Comparison of ENCODE assay signal across 8 cellular contexts in the genomic region with DNA sequence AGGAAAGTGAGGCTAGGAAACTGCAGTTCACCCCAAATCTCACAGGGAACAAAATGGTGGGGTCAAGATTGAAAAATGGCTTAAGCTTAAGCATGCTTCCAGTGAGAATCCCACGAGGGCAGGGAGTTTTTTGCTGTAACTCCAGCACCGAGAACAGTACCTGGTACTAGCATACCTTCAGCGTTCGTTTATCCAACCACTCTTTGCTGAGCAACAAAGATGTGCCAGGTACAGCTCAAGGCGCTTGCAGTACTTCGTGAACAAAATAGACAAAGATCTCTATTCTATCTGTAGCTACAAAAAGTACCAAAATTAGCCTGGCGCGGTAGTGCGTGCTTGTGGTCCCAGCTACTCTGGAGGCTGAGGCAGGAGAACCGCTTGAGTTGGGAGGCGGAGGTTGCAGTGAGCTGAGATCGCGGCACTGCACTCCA. TPM values are rescaled to one million over a fixed set of nuclear protein-coding genes. Genes with fewer than 3 reads are reported as not detected.
DNase-seq lines count a peak whose midpoint lies in the region; ATAC-seq and TF ChIP-seq lines count a peak whose summit lies in the region.

No MANE protein-coding gene starts in this region.

- peak overlapping the region; percentile 79 for H3K9ac ChIP-seq in DND-41 (ENCODE audit: low read depth, low read length)
- peak overlapping the region; percentile 98 for H3K9ac ChIP-seq in MM.1S (ENCODE audit: low read length)
- H3K9ac ChIP-seq in liver (ENCODE audit: low read depth in 1 of 2, low read length in 2 of 2): peak overlapping the region; percentile 63 to 94

- peaks cover 52% of the 10 kb centered on the region for H3K79me2 ChIP-seq in DND-41 (ENCODE audit: insufficient read depth, low read length)
- peaks cover 45% of the 10 kb centered on the region for H3K79me2 ChIP-seq in MM.1S (ENCODE audit: low read length)

- H3K9me3 ChIP-seq in DND-41 (ENCODE audit: insufficient read depth, low read length, severe bottlenecking) (no peaks in the 10 kb centered on the region), MM.1S (replicated peaks; ENCODE audit: insufficient read depth, low read length) (no peaks in the 10 kb centered on the region), liver (ENCODE audit: control insufficient read depth in 4 of 4, low read length in 3 of 4) (no peaks in the 10 kb centered on the region), suprapubic skin (no peaks in the 10 kb centered on the region)

- in situ Hi-C loops in astrocyte of the spinal cord (cut with HindIII; ENCODE audit: low sequenced_read_pairs): no loop called here

- TF ChIP-seq POLR2A in suprapubic skin (IDR thresholded peaks at IDR 0.05): no peak

- TF ChIP-seq CTCF in DND-41 (IDR thresholded peaks at IDR 0.05; ENCODE audit: borderline replicate concordance, extremely low read depth, low read length, poor library complexity, severe bottlenecking) (no peak), MM.1S (IDR thresholded peaks at IDR 0.05; ENCODE audit: low read length) (no peak), astrocyte of the spinal cord (IDR thresholded peaks at IDR 0.05; ENCODE audit: low read depth, low read length) (no peak), liver (IDR thresholded peaks at IDR 0.05; ENCODE audit: low read depth, low read length, missing input control) (no peak), suprapubic skin (IDR thresholded peaks at IDR 0.05) (no peak)

- H2AFZ ChIP-seq in DND-41 (ENCODE audit: low read depth, low read length) (peak overlapping the region; percentile 93), MM.1S (ENCODE audit: low read length) (peak overlapping the region; percentile 98)

- no peak for TF ChIP-seq RAD21 in liver (IDR thresholded peaks at IDR 0.05)

- H3K27ac ChIP-seq in DND-41 (ENCODE audit: low read length) (peak overlapping the region; percentile 79), MM.1S (ENCODE audit: low read length) (peak overlapping the region; percentile 21; the same call in 1 of the 2 replicates), liver (ENCODE audit: low read depth in 1 of 2, low read length in 2 of 2) (peak overlapping the region; percentile 88 to 90), suprapubic skin (peak overlapping the region; percentile 96)

- H3K4me3 ChIP-seq in DND-41 (ENCODE audit: low read depth in 1 of 2, low read length in 2 of 2): peak overlapping the region; percentile 81 to 95
- peak overlapping the region; percentile 98 for H3K4me3 ChIP-seq in MM.1S (ENCODE audit: low read length)
- H3K4me3 ChIP-seq in astrocyte of the spinal cord (ENCODE audit: low read depth, low read length): peak overlapping the region; percentile 100
- H3K4me3 ChIP-seq in liver (ENCODE audit: low read depth in 1 of 3, low read length in 3 of 3): peak overlapping the region; percentile 65 to 98 (median 72)
- peak overlapping the region; percentile 90 for H3K4me3 ChIP-seq in suprapubic skin

- H3K4me2 ChIP-seq in DND-41 (ENCODE audit: insufficient read depth, low read length) (peak overlapping the region; percentile 79), MM.1S (ENCODE audit: low read depth, low read length) (peak overlapping the region; percentile 90)

- H4K20me1 ChIP-seq in DND-41 (ENCODE audit: insufficient read depth, low read length) (0 out of 2 replicates have a peak, but pooled peaks cover 4% of the 10 kb centered on the region), MM.1S (ENCODE audit: insufficient read depth, low read length) (no peaks in the 10 kb centered on the region)

- no peaks in the 10 kb centered on the region for H3K9me2 ChIP-seq in MM.1S (replicated peaks; ENCODE audit: insufficient read depth, low read length)

- peak; percentile 21 for DNase-seq in DND-41
- no peak for DNase-seq in MM.1S
- no peak for DNase-seq in astrocyte of the spinal cord (ENCODE audit: low read depth, low spot score)
- no peak for DNase-seq in suprapubic skin (ENCODE audit: low spot score in 2 of 2)
- no peak for DNase-seq in NCI-H2029 treated with DMSO at 0.1 percent for 48 hours (lab: John Stamatoyannopoulos, UW)
- no peak for DNase-seq in LoVo (ENCODE audit: low spot score)

- H3K27me3 ChIP-seq in DND-41 (ENCODE audit: insufficient read depth, low read length, poor library complexity): no peaks in the 10 kb centered on the region
- H3K27me3 ChIP-seq in MM.1S (replicated peaks; ENCODE audit: insufficient read depth, low read length): no peaks in the 10 kb centered on the region
- no peaks in the 10 kb centered on the region for H3K27me3 ChIP-seq in liver (ENCODE audit: control insufficient read depth in 4 of 4, insufficient read depth in 4 of 4, low read length in 3 of 4)
- H3K27me3 ChIP-seq in suprapubic skin: no peaks in the 10 kb centered on the region

- H3K36me3 ChIP-seq in DND-41 (ENCODE audit: insufficient read depth, low read length) (peaks cover 2% of the 10 kb centered on the region; the same call in 1 of the 2 replicates), MM.1S (replicated peaks; ENCODE audit: insufficient read depth, low read length) (no peaks in the 10 kb centered on the region), liver (ENCODE audit: control insufficient read depth in 4 of 4, insufficient read depth in 3 of 4, low read depth in 1 of 4, low read length in 3 of 4) (no peaks in the 10 kb centered on the region), suprapubic skin (no peaks in the 10 kb centered on the region)

- ATAC-seq in DND-41 (ENCODE audit: insufficient read depth, low read depth) (no peak), HG02973 (IDR thresholded peaks at IDR 0.05; ENCODE audit: unreplicated experiment) (no peak)

- no peak for TF ChIP-seq EP300 in suprapubic skin (IDR thresholded peaks at IDR 0.05)

- 62% methylated on average over 13 of the region's 13 CpGs for WGBS in liver
- 44% methylated on average over 13 of the region's 13 CpGs for WGBS in suprapubic skin

- no peaks in the 10 kb centered on the region for H3F3A ChIP-seq in MM.1S (ENCODE audit: insufficient read depth, low read length)

- H3K4me1 ChIP-seq in DND-41 (ENCODE audit: insufficient read depth, low read length) (peaks cover 31% of the 10 kb centered on the region), MM.1S (ENCODE audit: low read length) (peaks cover 14% of the 10 kb centered on the region; the same call in 1 of the 2 replicates), liver (ENCODE audit: control insufficient read depth in 4 of 4, insufficient read depth in 4 of 4, low read length in 3 of 4) (peaks cover 8 to 23% (median 20%) of the 10 kb centered on the region in 4 donors), suprapubic skin (peaks cover 45% of the 10 kb centered on the region)

TF ChIP-seq in liver, 16 proteins besides CTCF, POLR2A, EP300 and RAD21:
- TF ChIP-seq, protein P1, sequence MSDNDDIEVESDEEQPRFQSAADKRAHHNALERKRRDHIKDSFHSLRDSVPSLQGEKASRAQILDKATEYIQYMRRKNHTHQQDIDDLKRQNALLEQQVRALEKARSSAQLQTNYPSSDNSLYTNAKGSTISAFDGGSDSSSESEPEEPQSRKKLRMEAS (IDR thresholded peaks at IDR 0.05): no peak
- TF ChIP-seq, protein P2, sequence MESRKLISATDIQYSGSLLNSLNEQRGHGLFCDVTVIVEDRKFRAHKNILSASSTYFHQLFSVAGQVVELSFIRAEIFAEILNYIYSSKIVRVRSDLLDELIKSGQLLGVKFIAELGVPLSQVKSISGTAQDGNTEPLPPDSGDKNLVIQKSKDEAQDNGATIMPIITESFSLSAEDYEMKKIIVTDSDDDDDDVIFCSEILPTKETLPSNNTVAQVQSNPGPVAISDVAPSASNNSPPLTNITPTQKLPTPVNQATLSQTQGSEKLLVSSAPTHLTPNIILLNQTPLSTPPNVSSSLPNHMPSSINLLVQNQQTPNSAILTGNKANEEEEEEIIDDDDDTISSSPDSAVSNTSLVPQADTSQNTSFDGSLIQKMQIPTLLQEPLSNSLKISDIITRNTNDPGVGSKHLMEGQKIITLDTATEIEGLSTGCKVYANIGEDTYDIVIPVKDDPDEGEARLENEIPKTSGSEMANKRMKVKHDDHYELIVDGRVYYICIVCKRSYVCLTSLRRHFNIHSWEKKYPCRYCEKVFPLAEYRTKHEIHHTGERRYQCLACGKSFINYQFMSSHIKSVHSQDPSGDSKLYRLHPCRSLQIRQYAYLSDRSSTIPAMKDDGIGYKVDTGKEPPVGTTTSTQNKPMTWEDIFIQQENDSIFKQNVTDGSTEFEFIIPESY (IDR thresholded peaks at IDR 0.05): no peak
- TF ChIP-seq YY1 (IDR thresholded peaks at IDR 0.05) (peak; percentile 8), NR2F2 (IDR thresholded peaks at IDR 0.05) (no peak)

RNA-seq across cellular contexts. Expression of a gene that starts 0.8 kb away (rescaled TPM):
- total RNA-seq in liver (10 to 100 TPM; 10.1 to 14.8 TPM), suprapubic skin (10 to 100 TPM; 26.8 to 36.8 (median 29.6) TPM)
- polyA plus RNA-seq in liver: 10 to 100 TPM; 10.1 to 14.3 TPM

RNA-seq across cellular contexts. Expression of a gene that starts 10.0 kb away (rescaled TPM):
- total RNA-seq in liver (10 to 100 TPM; 12.7 to 20.7 TPM), suprapubic skin (10 to 100 TPM; 11.4 to 14.6 (median 13.3) TPM)
- polyA plus RNA-seq in liver: 10 to 100 TPM; 20.5 to 23.9 TPM

RNA-seq across cellular contexts. Expression of a gene that starts 47.1 kb away (rescaled TPM):
- total RNA-seq in liver: 1 to 10 TPM; 2.1 to 5.3 TPM
- 1 to 10 TPM in 1 of 2 donors, under 1 TPM in 1; 0.24 to 1.1 TPM for polyA plus RNA-seq in liver
- 10 to 100 TPM in 2 of 4 donors, 1 to 10 TPM in 2; 5.9 to 38.1 (median 10.2) TPM for total RNA-seq in suprapubic skin

RNA-seq across cellular contexts. Expression of a gene that starts 50.8 kb away (rescaled TPM):
- 100 to 1,000 TPM; 108 to 342 TPM for total RNA-seq in liver
- 100 to 1,000 TPM; 135 to 338 TPM for polyA plus RNA-seq in liver
- 10 to 100 TPM; 42.4 to 88.4 (median 74.6) TPM for total RNA-seq in suprapubic skin

Comparison
In these comparisons a context has a peak if more than half of its experiments do, and no peak if none do; other contexts are left out.
1. H3K27ac ChIP-seq: peak in every context shown above with its lines; median percentile 96 in suprapubic skin; 89 in liver; 79 in DND-41; 21 in MM.1S.